ENCODE assay signal across 8 cellular contexts in genomic region chr6:127342946-127343752, GRCh38. TPM values are rescaled to one million over a fixed set of nuclear protein-coding genes. Genes with fewer than 3 reads are reported as not detected.
DNase-seq lines count a peak whose midpoint lies in the region; ATAC-seq and TF ChIP-seq lines count a peak whose summit lies in the region.

Gene ECHDC1 (minus strand): TSS chr6:127343609. CDS start chr6:127331028, 12,581 bp downstream.

- peaks cover 18% of the 10 kb centered on the region; the same call in 1 of the 2 replicates for H3F3A ChIP-seq in SU-DHL-6 (ENCODE audit: insufficient read depth)

- H3K4me3 ChIP-seq in GM12865 (ENCODE audit: low read depth, low read length) (peak within 1 kb of the TSS; percentile 83), SU-DHL-6 (ENCODE audit: insufficient read depth, low read length, poor library complexity, severe bottlenecking) (peak within 1 kb of the TSS; percentile 89), adipocyte (ENCODE audit: low read length) (peak within 1 kb of the TSS; percentile 96), left ventricle myocardium inferior (peak within 1 kb of the TSS; percentile 72), psoas muscle (peak within 1 kb of the TSS; percentile 82), urinary bladder (ENCODE audit: low read depth, low read length) (peak within 1 kb of the TSS; percentile 59)

- peaks cover 11% of the 10 kb centered on the region for H4K20me1 ChIP-seq in SU-DHL-6 (ENCODE audit: low read depth, low read length)

- peak within 1 kb of the TSS; percentile 98 for H3K4me2 ChIP-seq in SU-DHL-6 (ENCODE audit: low read depth, low read length, poor library complexity, severe bottlenecking)

- H3K27ac ChIP-seq in SU-DHL-6 (ENCODE audit: low read depth, low read length) = peak within 1 kb of the TSS; percentile 73
- H3K27ac ChIP-seq in left ventricle myocardium inferior (replicated peaks) = peak within 1 kb of the TSS; percentile 68
- peak within 1 kb of the TSS; percentile 85 for H3K27ac ChIP-seq in psoas muscle
- H3K27ac ChIP-seq in urinary bladder (ENCODE audit: low read depth) = peak within 1 kb of the TSS; percentile 60

- H3K4me1 ChIP-seq in adipocyte (ENCODE audit: control insufficient read depth, insufficient read depth, low read length) (peaks cover 57% of the 10 kb centered on the region), left ventricle myocardium inferior (peaks cover 58% of the 10 kb centered on the region), psoas muscle (peaks cover 24% of the 10 kb centered on the region), urinary bladder (ENCODE audit: insufficient read depth) (peaks cover 2% of the 10 kb centered on the region)

- H3K36me3 ChIP-seq in SU-DHL-6 (ENCODE audit: low read length) (no peaks in the 10 kb centered on the region; the same call in 1 of the 2 replicates), adipocyte (ENCODE audit: control insufficient read depth, insufficient read depth, low read length, severe bottlenecking) (no peaks in the 10 kb centered on the region), left ventricle myocardium inferior (no peaks in the 10 kb centered on the region), psoas muscle (ENCODE audit: insufficient read depth in 1 of 2, low read depth in 1 of 2) (no peaks in the 10 kb centered on the region), urinary bladder (ENCODE audit: insufficient read depth) (no peaks in the 10 kb centered on the region)

- H3K27me3 ChIP-seq in SU-DHL-6 (ENCODE audit: low read length) (no peaks in the 10 kb centered on the region), adipocyte (replicated peaks; ENCODE audit: control insufficient read depth, insufficient read depth, low read length) (no peaks in the 10 kb centered on the region), left ventricle myocardium inferior (ENCODE audit: low read depth) (no peaks in the 10 kb centered on the region), psoas muscle (ENCODE audit: insufficient read depth in 3 of 3, low read length in 2 of 3) (no peaks in the 10 kb centered on the region)

- H3K9ac ChIP-seq in SU-DHL-6 (ENCODE audit: low read length) (peak within 1 kb of the TSS; percentile 92), adipocyte (ENCODE audit: low read length) (peak within 1 kb of the TSS; percentile 97)

- peak within 1 kb of the TSS; percentile 87 for H2AFZ ChIP-seq in SU-DHL-6 (ENCODE audit: low read depth, low read length, severe bottlenecking)

- H3K9me3 ChIP-seq in SU-DHL-6 (ENCODE audit: insufficient read depth, low read length) (no peaks in the 10 kb centered on the region), adipocyte (ENCODE audit: control insufficient read depth, low read length) (no peaks in the 10 kb centered on the region), left ventricle myocardium inferior (replicated peaks) (no peaks in the 10 kb centered on the region), psoas muscle (no peaks in the 10 kb centered on the region)

- TF ChIP-seq CTCF in GM12865 (IDR thresholded peaks at IDR 0.05; ENCODE audit: insufficient read depth, low read depth, low read length, missing control alignments) (no peak), SU-DHL-6 (IDR thresholded peaks at IDR 0.05; ENCODE audit: insufficient read depth, low read length, poor library complexity, severe bottlenecking) (no peak), left ventricle myocardium inferior (IDR thresholded peaks at IDR 0.05; ENCODE audit: borderline replicate concordance) (no peak), psoas muscle (IDR thresholded peaks at IDR 0.05) (peak; percentile 26)

- intact Hi-C loops in left ventricle myocardium inferior (cut with micrococcal nuclease) = no loop called here
- intact Hi-C loops in psoas muscle (cut with DNase I) = loop anchor here (5.0 to 10.0 kb wide), 4 partner anchors 36 to 119 kb away; partner anchors contain the start of gene KIAA0408 (in 1 of the 2)

- ATAC-seq in HG02623 (IDR thresholded peaks at IDR 0.05; ENCODE audit: unreplicated experiment) (peak; percentile 67), psoas muscle (peak; percentile 84 to 92 (median 90))

- DNase-seq in GM12865 (ENCODE audit: low read depth) (peak; percentile 87), NCI-H1105 (lab: John Stamatoyannopoulos, UW) (peak; percentile 76), adipocyte (ENCODE audit: low read depth) (peak; percentile 87), left ventricle myocardium inferior (peak; percentile 56), psoas muscle (peak; percentile 62 to 75)

- H3K9me2 ChIP-seq in SU-DHL-6 (replicated peaks; ENCODE audit: insufficient read depth, low read length) = no peaks in the 10 kb centered on the region

- WGBS in psoas muscle, 3 donors = 0 to 1% (median 0%) methylated on average over 71 of the region's 72 CpGs
- under 1% methylated on average over 72 of the region's 72 CpGs for WGBS in urinary bladder

- H3K79me2 ChIP-seq in SU-DHL-6 (ENCODE audit: insufficient read depth, low read length) = peaks cover 72% of the 10 kb centered on the region

RNA-seq across cellular contexts. Expression of gene ECHDC1, which starts in this region (rescaled TPM):
- total RNA-seq in left ventricle myocardium inferior = 39.7 TPM
- total RNA-seq in psoas muscle = 10 to 100 TPM; 29.9 to 36.9 (median 33.5) TPM
- polyA plus RNA-seq in psoas muscle = 10 to 100 TPM; 31.2 to 70.6 (median 48.4) TPM
- 103 TPM for total RNA-seq in urinary bladder
- 44.9 TPM for polyA plus RNA-seq in urinary bladder

Comparison
In these comparisons a context has a peak if more than half of its experiments do, and no peak if none do; other contexts are left out.
1. Peak in every context shown above with its lines: DNase-seq, ATAC-seq, H3K4me3 ChIP-seq and H3K27ac ChIP-seq.